12 cellular contexts compared by ENCODE assay signal in the genomic region with DNA sequence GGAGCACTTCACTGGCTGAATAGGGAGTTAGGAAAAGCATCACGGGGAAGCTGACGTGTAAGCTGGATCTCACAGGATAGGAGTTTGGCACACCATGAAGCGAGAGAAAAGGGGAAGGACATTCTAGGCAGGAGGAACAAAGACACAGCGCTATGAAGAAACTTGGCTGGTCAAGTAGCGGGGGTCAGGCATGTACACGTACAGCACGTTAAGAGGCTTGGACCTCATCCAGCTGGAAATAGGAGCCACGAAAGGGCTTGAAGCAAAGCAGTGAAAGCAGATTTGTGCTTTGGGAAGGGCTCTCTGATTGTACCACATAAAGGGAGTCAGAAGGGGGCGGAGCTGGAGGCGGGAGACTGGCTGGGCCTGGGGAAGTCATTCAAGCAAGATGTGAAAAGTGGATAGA. TPM values are rescaled to one million over a fixed set of nuclear protein-coding genes. Genes with fewer than 3 reads are reported as not detected.
A peak's percentile ranks its signal among the peaks of the same experiment; 100 is the strongest.
DNase-seq lines count a peak whose midpoint lies in the region; ATAC-seq and TF ChIP-seq lines count a peak whose summit lies in the region.
"Had no signal": no experiment of that assay in that cellular context is flagged by ENCODE, and none has a peak within 500 bp of the region (broad histone marks: within the 10 kb centered on the region; RNA-seq: fewer than 3 reads in every experiment).

No MANE protein-coding gene starts in this region.

- CTCF ChIA-PET in mammary epithelial cell (lab: Charles Lee; ENCODE audit: low non-redundant PET): no interaction called here

- H3K27me3 ChIP-seq in breast epithelium (no peaks in the 10 kb centered on the region), mammary epithelial cell (ENCODE audit: insufficient read depth, low read length) (no peaks in the 10 kb centered on the region)

- H3K36me3 ChIP-seq in breast epithelium: no peaks in the 10 kb centered on the region
- H3K36me3 ChIP-seq in mammary epithelial cell (ENCODE audit: insufficient read depth, low read length): no peaks in the 10 kb centered on the region

- no peaks in the 10 kb centered on the region for H3K4me1 Mint-ChIP-seq in nephron progenitor cell
- H3K4me1 Mint-ChIP-seq in activated T-cell treated with anti-CD3 and anti-CD28 coated beads, Interleukin-2, amount 50 U/mL, for 4 hours (ENCODE audit: low read depth): no peaks in the 10 kb centered on the region

- H3K4me1 ChIP-seq in breast epithelium (no peaks in the 10 kb centered on the region), mammary epithelial cell (ENCODE audit: insufficient read depth, low read length) (no peaks in the 10 kb centered on the region)

- H3K9me3 ChIP-seq in breast epithelium (no peaks in the 10 kb centered on the region), mammary epithelial cell (replicated peaks; ENCODE audit: insufficient read depth, low read length) (no peaks in the 10 kb centered on the region)
- H3K9me3 ChIP-seq: mucosa of descending colon had no signal

- no peaks in the 10 kb centered on the region for H3K27me3 Mint-ChIP-seq in nephron progenitor cell (ENCODE audit: low read depth, poor library complexity)
- no peaks in the 10 kb centered on the region for H3K27me3 Mint-ChIP-seq in activated T-cell treated with anti-CD3 and anti-CD28 coated beads, Interleukin-2, amount 50 U/mL, for 4 hours (ENCODE audit: low read depth)

- intact Hi-C loops in breast epithelium (cut with DNase I; ENCODE audit: low total_unique reads): no loop called here
- intact Hi-C loops in mammary epithelial cell (cut with micrococcal nuclease): no loop called here

- no peak overlapping the region for H3K9ac ChIP-seq in mammary epithelial cell (ENCODE audit: insufficient read depth, low read length)

- TF ChIP-seq POLR2A in breast epithelium (IDR thresholded peaks at IDR 0.05): no peak

- in situ Hi-C loops in mammary epithelial cell (cut with MboI; ENCODE audit: low sequenced_read_pairs in 2 of 2): no loop called here

- H3K36me3 Mint-ChIP-seq in nephron progenitor cell (ENCODE audit: low read depth): peaks cover 71% of the 10 kb centered on the region
- H3K36me3 Mint-ChIP-seq in activated T-cell treated with anti-CD3 and anti-CD28 coated beads, Interleukin-2, amount 50 U/mL, for 4 hours (ENCODE audit: insufficient read depth): peaks cover 15% of the 10 kb centered on the region

- no peak for ATAC-seq in activated T-cell treated with anti-CD3 and anti-CD28 coated beads, Interleukin-2, amount 50 U/mL, for 4 hours
- no peak for ATAC-seq in HG02840 (IDR thresholded peaks at IDR 0.05; ENCODE audit: low FRiP score, unreplicated experiment)
- ATAC-seq: mucosa of descending colon had no signal

- H3K79me2 ChIP-seq in mammary epithelial cell (ENCODE audit: insufficient read depth, low read length): no peaks in the 10 kb centered on the region

- H3K27ac ChIP-seq in breast epithelium: peak overlapping the region; percentile 52 to 73
- no peak overlapping the region for H3K27ac ChIP-seq in mammary epithelial cell (ENCODE audit: insufficient read depth, low read depth, low read length)

- peak overlapping the region; percentile 34 for H3K27ac Mint-ChIP-seq in nephron progenitor cell

- H2AFZ ChIP-seq in mammary epithelial cell (ENCODE audit: low read depth, low read length): no peak overlapping the region

- TF ChIP-seq CTCF in breast epithelium (IDR thresholded peaks at IDR 0.05) (no peak), mammary epithelial cell (conservative IDR thresholded peaks at IDR 0.05 in 1 of 2, IDR thresholded peaks at IDR 0.05 in 1 of 2; ENCODE audit: extremely low read depth in 1 of 2, insufficient read depth in 1 of 2, low read depth in 1 of 2, low read length in 2 of 2) (no peak), fibroblast of mammary gland (conservative IDR thresholded peaks at IDR 0.05; ENCODE audit: control insufficient read depth, insufficient read depth, low read depth, low read length) (no peak), nephron progenitor cell (IDR thresholded peaks at IDR 0.05) (no peak)

- DNase-seq in breast epithelium (ENCODE audit: low spot score in 2 of 2) (peak in 1 of 2 donors; percentile 39), mammary epithelial cell (no peak), fibroblast of mammary gland (ENCODE audit: low read depth) (peak; percentile 85), nephron progenitor cell (no peak), AG08395 (ENCODE audit: low spot score) (no peak)
- DNase-seq in activated T-cell treated with anti-CD3 and anti-CD28 coated beads, Interleukin-2, amount 50 U/mL, for 4 hours: no peak
- no peak for DNase-seq in activated naive CD4-positive, alpha-beta T cell treated with Interleukin-2 at 50 U/mL for 16 hours
- DNase-seq: mucosa of descending colon, NCI-H1048, T1000 had no signal

- H3K4me3 ChIP-seq in breast epithelium (peak overlapping the region in 1 of 3 donors; percentile 20), mammary epithelial cell (replicated peaks in 1 of 3; ENCODE audit: insufficient read depth in 1 of 3, low read depth in 2 of 3, low read length in 3 of 3) (no peak overlapping the region), fibroblast of mammary gland (ENCODE audit: control insufficient read depth, low read depth, low read length) (peak overlapping the region; percentile 30)
- H3K4me3 ChIP-seq: mucosa of descending colon had no signal

- dilution Hi-C loops in mammary epithelial cell (cut with HindIII; ENCODE audit: low sequenced_read_pairs): no loop called here

- WGBS in mammary epithelial cell (ENCODE audit: low coverage, missing lambda C conversion rate): 47% methylated on average over 9 of the region's 10 CpGs

- no peaks in the 10 kb centered on the region for H3K9me3 Mint-ChIP-seq in nephron progenitor cell
- no peaks in the 10 kb centered on the region for H3K9me3 Mint-ChIP-seq in activated T-cell treated with anti-CD3 and anti-CD28 coated beads, Interleukin-2, amount 50 U/mL, for 4 hours

- no TSS peak for BruUV-seq in mammary epithelial cell (replicated peaks; lab: Mats Ljungman, UMichigan)

- H4K20me1 ChIP-seq in mammary epithelial cell (ENCODE audit: insufficient read depth, low read length): no peaks in the 10 kb centered on the region

- H3K4me3 Mint-ChIP-seq in nephron progenitor cell: no peak overlapping the region
- H3K4me3 Mint-ChIP-seq in activated T-cell treated with anti-CD3 and anti-CD28 coated beads, Interleukin-2, amount 50 U/mL, for 4 hours: no peak overlapping the region

- H3K4me2 ChIP-seq in mammary epithelial cell (ENCODE audit: insufficient read depth, low read depth, low read length): no peak overlapping the region

RNA-seq across cellular contexts. Expression of gene GALNT8, which starts 19.6 kb away (rescaled TPM):
- 1 to 10 TPM; 1.3 to 2.7 (median 1.6) TPM for total RNA-seq in breast epithelium
- 1 to 10 TPM in 1 of 2 donors, not detected in 1; 2.8 TPM for total RNA-seq in mammary epithelial cell
- not detected for polyA plus RNA-seq in mammary epithelial cell
- not detected for polyA minus RNA-seq in mammary epithelial cell
- total RNA-seq in activated T-cell treated with anti-CD3 and anti-CD28 coated beads, Interleukin-2, amount 50 U/mL, for 4 hours: under 1 TPM; 0.29 to 0.58 (median 0.57) TPM

RNA-seq across cellular contexts. Expression of gene NDUFA9, which starts 51.7 kb away (rescaled TPM):
- 10 to 100 TPM; 18.7 to 29.9 (median 26.5) TPM for total RNA-seq in breast epithelium
- total RNA-seq in mammary epithelial cell: 10 to 100 TPM; 37.8 to 94.1 TPM
- 84.8 TPM for polyA plus RNA-seq in mammary epithelial cell
- 76.4 TPM for polyA minus RNA-seq in mammary epithelial cell
- 100 to 1,000 TPM; 149 to 164 (median 151) TPM for total RNA-seq in activated T-cell treated with anti-CD3 and anti-CD28 coated beads, Interleukin-2, amount 50 U/mL, for 4 hours

RNA-seq across cellular contexts. Expression of gene AKAP3, which starts 51.8 kb away (rescaled TPM):
- total RNA-seq in breast epithelium (1 to 10 TPM in 2 of 3 donors, under 1 TPM in 1; 0.33 to 2.2 (median 2.2) TPM), mammary epithelial cell (1 to 10 TPM in 1 of 2 donors, under 1 TPM in 1; 0.83 to 1.5 TPM)
- 0.44 TPM for polyA plus RNA-seq in mammary epithelial cell
- polyA minus RNA-seq in mammary epithelial cell: not detected
- 1 to 10 TPM in 1 of 3 donors, under 1 TPM in 2; 0.65 to 1.1 (median 0.92) TPM for total RNA-seq in activated T-cell treated with anti-CD3 and anti-CD28 coated beads, Interleukin-2, amount 50 U/mL, for 4 hours
- total RNA-seq: HT-29 had no signal
